Comparison of ENCODE assay signal across 8 cellular contexts in genomic region chr17:60170835-60171752, GRCh38. TPM values are rescaled to one million over a fixed set of nuclear protein-coding genes. Genes with fewer than 3 reads are reported as not detected.
DNase-seq lines count a peak whose midpoint lies in the region; ATAC-seq and TF ChIP-seq lines count a peak whose summit lies in the region.

No MANE protein-coding gene starts in this region.

- intact Hi-C loops in heart right ventricle (cut with DNase I): loop anchor here in 1 of 10 donors (1.0 to 2.0 kb wide), 2 partner anchors 20 to 29 kb away; no protein-coding TSS in a partner anchor
- intact Hi-C loops in left cardiac atrium (cut with DNase I): no loop called here

- H3K27me3 ChIP-seq in heart right ventricle: peaks cover 0 to 2% (median 0%) of the 10 kb centered on the region in 7 donors
- H3K27me3 ChIP-seq in hepatocyte: no peaks in the 10 kb centered on the region
- no peaks in the 10 kb centered on the region for H3K27me3 ChIP-seq in upper lobe of left lung
- no peaks in the 10 kb centered on the region for H3K27me3 ChIP-seq in BE2C

- no peak for TF ChIP-seq POLR2A in upper lobe of left lung (IDR thresholded peaks at IDR 0.05)

- POLR2A ChIA-PET in RWPE1 (lab: Yijun Ruan, JAX; ENCODE audit: low non-redundant PET): no interaction called here

- CTCF ChIA-PET in RWPE1 (lab: Yijun Ruan, JAX): interaction anchor here (0.6 kb wide), 1 partner anchor 15 kb away, joined by 3 read pairs; no protein-coding TSS in a partner anchor

- H3K9me3 ChIP-seq in heart right ventricle (no peaks in the 10 kb centered on the region), hepatocyte (ENCODE audit: low read depth) (no peaks in the 10 kb centered on the region), upper lobe of left lung (no peaks in the 10 kb centered on the region), BE2C (no peaks in the 10 kb centered on the region)

- no peaks in the 10 kb centered on the region for H4K20me1 ChIP-seq in hepatocyte (ENCODE audit: insufficient read depth, poor library complexity, severe bottlenecking)

- H3K9me2 ChIP-seq in hepatocyte (replicated peaks; ENCODE audit: insufficient read depth): no peaks in the 10 kb centered on the region

- no peak overlapping the region for H2AFZ ChIP-seq in hepatocyte

- no peak for ATAC-seq in heart right ventricle
- no peak for ATAC-seq in left cardiac atrium
- ATAC-seq in upper lobe of left lung (ENCODE audit: low FRiP score in 2 of 2): peak in 1 of 2 donors; percentile 52
- ATAC-seq in HG03097 (IDR thresholded peaks at IDR 0.05; ENCODE audit: low FRiP score, unreplicated experiment): no peak

- peaks cover 0 to 68% (median 38%) of the 10 kb centered on the region in 9 donors for H3K4me1 ChIP-seq in heart right ventricle
- no peaks in the 10 kb centered on the region for H3K4me1 ChIP-seq in hepatocyte (ENCODE audit: insufficient read depth)
- peaks cover 41 to 47% (median 46%) of the 10 kb centered on the region in 4 donors for H3K4me1 ChIP-seq in upper lobe of left lung
- H3K4me1 ChIP-seq in BE2C: peaks cover 13% of the 10 kb centered on the region

- H3K27ac ChIP-seq in heart right ventricle (peak overlapping the region in 9 of 10 donors; percentile 28 to 84 (median 62)), RWPE1 (0 out of 2 replicates have a peak overlapping the region, but pooled peaks have one; percentile 3), hepatocyte (peak overlapping the region; percentile 75), upper lobe of left lung (peak overlapping the region; percentile 64 to 85 (median 72))

- WGBS in heart right ventricle, 2 donors: 72 to 79% methylated on average over 8 of the region's 8 CpGs
- 86% methylated on average over 8 of the region's 8 CpGs for WGBS in hepatocyte (ENCODE audit: low lambda C conversion rate, missing lambda C conversion rate)
- WGBS in upper lobe of left lung, 2 donors: 54 to 56% methylated on average over 7 to 8 of the region's 8 CpGs

- TF ChIP-seq EP300 in upper lobe of left lung (IDR thresholded peaks at IDR 0.05): no peak

- no peaks in the 10 kb centered on the region for H3K79me2 ChIP-seq in hepatocyte

- H3K36me3 ChIP-seq in heart right ventricle (peaks cover 0 to 5% (median 0%) of the 10 kb centered on the region in 9 donors), hepatocyte (replicated peaks; ENCODE audit: insufficient read depth, low read depth) (no peaks in the 10 kb centered on the region), upper lobe of left lung (no peaks in the 10 kb centered on the region), BE2C (no peaks in the 10 kb centered on the region)

- H3K4me2 ChIP-seq in hepatocyte: no peak overlapping the region

- DNase-seq in heart right ventricle (no peak), left cardiac atrium (no peak), RWPE1 (ENCODE audit: low spot score) (no peak), hepatocyte (ENCODE audit: low spot score) (no peak), upper lobe of left lung (no peak), kidney tubule cell (ENCODE audit: low spot score) (no peak), BE2C (no peak)

- TF ChIP-seq CTCF in heart right ventricle (IDR thresholded peaks at IDR 0.05) (no peak), RWPE1 (conservative IDR thresholded peaks at IDR 0.05; ENCODE audit: low read depth) (no peak), hepatocyte (IDR thresholded peaks at IDR 0.05; ENCODE audit: poor library complexity) (no peak), upper lobe of left lung (IDR thresholded peaks at IDR 0.05) (no peak), BE2C (IDR thresholded peaks at IDR 0.05; ENCODE audit: low read depth, low read length) (no peak)

- H3K4me3 ChIP-seq in heart right ventricle (no peak overlapping the region), hepatocyte (no peak overlapping the region), upper lobe of left lung (no peak overlapping the region), BE2C (ENCODE audit: low read depth, low read length) (no peak overlapping the region)

RNA-seq across cellular contexts. Expression of gene CA4, which starts 21.3 kb away (rescaled TPM):
- total RNA-seq in heart right ventricle (10 to 100 TPM in 7 of 10 donors, 1 to 10 TPM in 3; 5.7 to 35.1 (median 14.4) TPM), left cardiac atrium (10 to 100 TPM in 1 of 2 donors, 1 to 10 TPM in 1; 3.1 to 10.8 TPM), hepatocyte (1.2 and 1.9 TPM in 2 replicates), upper lobe of left lung (100 to 1,000 TPM in 1 of 6 donors, 10 to 100 TPM in 4, 1 to 10 TPM in 1; 7.3 to 102 (median 45.5) TPM)
- polyA plus RNA-seq in heart right ventricle (10 to 100 TPM; 38.6 to 57.8 TPM), hepatocyte (6.1 and 9.8 TPM in 2 replicates)
- polyA plus RNA-seq in BE2C (2012; ENCODE audit: insufficient read depth, insufficient read length, low read depth): 0.43 TPM

Comparison
In these comparisons a context has a peak if more than half of its experiments do, and no peak if none do; other contexts are left out.
1. H3K27ac ChIP-seq: peak in every context shown above with its lines; median percentile 75 in hepatocyte; 72 in upper lobe of left lung; 62 in heart right ventricle; 3 in RWPE1.